Comparison of ENCODE assay signal across 8 cellular contexts in the genomic region with DNA sequence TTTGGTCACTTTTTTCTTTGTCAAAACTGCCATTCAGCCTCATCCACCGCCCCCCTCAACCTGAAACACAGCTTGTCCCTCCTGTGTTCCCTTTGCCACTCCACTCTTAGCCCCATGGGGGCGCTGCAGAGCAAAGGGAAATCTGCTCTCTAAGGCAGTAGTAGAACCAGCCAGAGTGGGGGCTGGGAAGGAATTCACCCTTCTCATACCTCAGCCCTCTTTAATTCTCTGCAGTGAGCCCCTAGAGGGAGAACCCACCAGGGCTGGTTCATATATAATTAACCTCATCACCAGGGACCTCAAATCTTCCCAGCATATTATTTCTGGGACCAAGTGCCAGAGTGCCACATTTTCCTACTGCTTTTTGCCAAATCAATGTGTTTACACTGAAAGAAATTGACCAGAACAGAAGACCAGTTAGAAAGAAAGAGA. TPM values are rescaled to one million over a fixed set of nuclear protein-coding genes. Genes with fewer than 3 reads are reported as not detected.
DNase-seq lines count a peak whose midpoint lies in the region; ATAC-seq, FAIRE-seq and TF ChIP-seq lines count a peak whose summit lies in the region.

No MANE protein-coding gene starts in this region.

- H3K4me3 ChIP-seq in AG04449 (ENCODE audit: low read depth, low read length) (no peak overlapping the region), LNCaP clone FGC (ENCODE audit: low read depth, low read length) (no peak overlapping the region), pancreas (no peak overlapping the region), tibial nerve (no peak overlapping the region)

- CTCF ChIA-PET in AG04449 (lab: Yijun Ruan, JAX) = interaction anchor here (0.6 to 6.4 kb wide), 42 partner anchors 8 to 1402 kb away, joined by 3 to 72 read pairs (median 4); partner anchors contain the start of gene LPP

- no peak for FAIRE-seq in pancreas (lab: Jason Lieb, UNC)

- peak; percentile 92 for TF ChIP-seq CTCF in AG04449 (IDR thresholded peaks at IDR 0.05; ENCODE audit: insufficient read depth, low read length, missing control alignments)
- TF ChIP-seq CTCF in LNCaP clone FGC (IDR thresholded peaks at IDR 0.05; ENCODE audit: control insufficient read depth, extremely low read depth, insufficient read depth) = peak; percentile 97
- TF ChIP-seq CTCF in pancreas (IDR thresholded peaks at IDR 0.05) = peak; percentile 91 to 96 (median 93)
- TF ChIP-seq CTCF in tibial nerve (IDR thresholded peaks at IDR 0.05) = peak; percentile 93 to 96 (median 93)

- ATAC-seq in GM18861 (IDR thresholded peaks at IDR 0.05; ENCODE audit: unreplicated experiment) (peak; percentile 58), pancreas (peak in 3 of 4 donors; percentile 34 to 40 (median 35))

- POLR2A ChIA-PET in AG04449 (lab: Yijun Ruan, JAX) = interaction anchor here (0.6 kb wide), 1 partner anchor 610 kb away, joined by 3 read pairs; no protein-coding TSS in a partner anchor

- intact Hi-C loops in pancreas (cut with DNase I) = loop anchor here in 1 of 3 donors (10.0 kb wide), 2 partner anchors 297 to 547 kb away; no protein-coding TSS in a partner anchor

- H3K36me3 ChIP-seq in pancreas (no peaks in the 10 kb centered on the region), tibial nerve (no peaks in the 10 kb centered on the region)

- peak overlapping the region in 2 of 4 donors; percentile 84 to 99 for H3K27ac ChIP-seq in pancreas
- H3K27ac ChIP-seq in tibial nerve = peak overlapping the region; percentile 97 to 100 (median 98)

- H3K27me3 ChIP-seq in pancreas (no peaks in the 10 kb centered on the region), tibial nerve (no peaks in the 10 kb centered on the region)

- TF ChIP-seq POLR2A in tibial nerve (IDR thresholded peaks at IDR 0.05) = no peak

- H3K4me1 ChIP-seq in pancreas = peaks cover 6 to 35% (median 25%) of the 10 kb centered on the region in 3 donors
- H3K4me1 ChIP-seq in tibial nerve = peaks cover 3 to 25% (median 16%) of the 10 kb centered on the region in 4 donors

- H3K9me3 ChIP-seq in pancreas (no peaks in the 10 kb centered on the region), tibial nerve (no peaks in the 10 kb centered on the region)

- 5 to 7% methylated on average over 2 of the region's 2 CpGs for WGBS in pancreas, 2 donors
- 14 to 26% methylated on average over 2 of the region's 2 CpGs for WGBS in tibial nerve, 2 donors

- TF ChIP-seq EP300 in tibial nerve (IDR thresholded peaks at IDR 0.05) = peak; percentile 58 to 81

- DNase-seq in AG04449 (ENCODE audit: low read depth, low spot score) (no peak), LNCaP clone FGC (ENCODE audit: low read depth) (no peak), SHP77 (lab: John Stamatoyannopoulos, UW) (peak; percentile 85), germinal center (ENCODE audit: low spot score) (peak; percentile 70), pancreas (peak; percentile 85 to 97 (median 90)), tibial nerve (ENCODE audit: low spot score in 2 of 2) (peak; percentile 96 to 99)
- DNase-seq in activated effector memory CD4-positive, alpha-beta T cell treated with anti-CD3 and anti-CD28 coated beads, Interleukin-2, amount 50 U/mL, for 16 hours = peak; percentile 96

RNA-seq across cellular contexts. Expression of gene BCL6, which starts 2.8 kb away (rescaled TPM):
- total RNA-seq in pancreas (10 to 100 TPM; 19.0 to 48.1 (median 30.5) TPM), tibial nerve (100 to 1,000 TPM; 272 to 500 (median 305) TPM)
- 10 to 100 TPM; 27.1 to 40.7 TPM for polyA plus RNA-seq in pancreas

RNA-seq across cellular contexts. Expression of gene RTP2, which starts 45.7 kb away (rescaled TPM):
- total RNA-seq in pancreas (not detected), tibial nerve (not detected)
- polyA plus RNA-seq in pancreas = not detected

Comparison
In these comparisons a context has a peak if more than half of its experiments do, and no peak if none do; other contexts are left out.
1. DNase-seq: peak in SHP77 (2 of 2), activated effector memory CD4-positive, alpha-beta T cell treated with anti-CD3 and anti-CD28 coated beads, Interleukin-2, amount 50 U/mL, for 16 hours (single experiment), germinal center (single experiment), pancreas (6 of 6) and tibial nerve (2 of 2); none in AG04449 (single experiment) and LNCaP clone FGC (single experiment).
2. RNA of gene BCL6, which starts 2.8 kb away (total RNA-seq): 272 to 500 TPM in tibial nerve; 19.0 to 48.1 TPM in pancreas; every median in the first group is over 4 times any median in the second.
3. Peak in every context shown above with its lines, with median percentiles within 50 percentile points of each other: CTCF ChIP-seq.